Comparison of ENCODE assay signal across 1 cellular context in the genomic region with DNA sequence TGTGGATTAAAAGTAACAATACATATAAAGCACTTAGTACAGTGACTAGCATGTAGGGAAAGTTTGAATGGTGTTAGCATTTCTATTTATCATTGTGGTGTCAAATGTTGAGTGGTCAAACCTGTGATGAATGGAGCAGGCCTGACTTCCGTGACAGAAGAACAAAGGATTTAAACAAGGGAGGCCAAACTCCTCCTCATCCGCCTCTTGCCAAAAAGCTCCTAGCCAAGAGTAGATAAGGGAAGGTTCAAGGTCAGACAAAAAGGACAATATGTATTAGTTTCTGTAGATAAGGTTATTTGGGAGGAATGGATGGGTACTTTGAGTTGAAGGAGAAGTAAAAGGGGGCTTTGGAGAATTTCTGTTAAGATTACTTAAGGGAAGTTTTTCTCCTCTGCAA.
A peak's percentile ranks its signal among the peaks of the same experiment; 100 is the strongest.
TF ChIP-seq lines count a peak whose summit lies in the region.

No MANE protein-coding gene starts in this region.

TF ChIP-seq in HepG2, 621 proteins besides CTCF, POLR2A, EP300 and RAD21 (continues in another document):
- TF ChIP-seq SAP130 (CRISPR knock-in tag; IDR thresholded peaks at IDR 0.05; ENCODE audit: low read depth) (peak; percentile 39), HOXA3 (CRISPR knock-in tag; IDR thresholded peaks at IDR 0.05) (peak; percentile 36; the same call in 1 of the 2 replicates), ZNF34 (CRISPR knock-in tag; IDR thresholded peaks at IDR 0.05; ENCODE audit: borderline replicate concordance) (no peak), ZNF660 (CRISPR knock-in tag; IDR thresholded peaks at IDR 0.05; ENCODE audit: borderline replicate concordance, low read depth) (no peak), BCL6 (CRISPR knock-in tag; IDR thresholded peaks at IDR 0.05) (0 out of 2 replicates have a peak, but pooled peaks have one; percentile 44), ZFX (CRISPR knock-in tag; IDR thresholded peaks at IDR 0.05; ENCODE audit: low read depth) (0 out of 2 replicates have a peak, but pooled peaks have one; percentile 20), SOX5 (CRISPR knock-in tag; IDR thresholded peaks at IDR 0.05; ENCODE audit: borderline replicate concordance) (peak; percentile 98), NR2F6 (IDR thresholded peaks at IDR 0.05) (peak; percentile 60; the same call in 1 of the 2 replicates), NR2F6 (CRISPR knock-in tag; IDR thresholded peaks at IDR 0.05) (peak; percentile 52; the same call in 1 of the 2 replicates), ZNF543 (CRISPR knock-in tag; IDR thresholded peaks at IDR 0.05) (no peak), TEAD3 (CRISPR knock-in tag; optimal IDR thresholded peaks at IDR 0.05; ENCODE audit: borderline replicate concordance) (no peak), FOXA3 (CRISPR knock-in tag; IDR thresholded peaks at IDR 0.05) (peak; percentile 35; the same call in 1 of the 2 replicates), YEATS2 (CRISPR knock-in tag; IDR thresholded peaks at IDR 0.05; ENCODE audit: borderline replicate concordance) (no peak), ELF3 (CRISPR knock-in tag; IDR thresholded peaks at IDR 0.05) (peak; percentile 77; the same call in 1 of the 2 replicates), TCF12 (IDR thresholded peaks at IDR 0.05) (no peak), TCF12 (CRISPR knock-in tag; IDR thresholded peaks at IDR 0.05) (no peak), CREM (IDR thresholded peaks at IDR 0.05) (peak; percentile 63; the same call in 1 of the 2 replicates), CREM (CRISPR knock-in tag; IDR thresholded peaks at IDR 0.05) (no peak), ZSCAN29 (CRISPR knock-in tag; conservative IDR thresholded peaks at IDR 0.05) (no peak), ISL2 (CRISPR knock-in tag; IDR thresholded peaks at IDR 0.05) (peak; percentile 52; the same call in 1 of the 2 replicates), SMAD3 (CRISPR knock-in tag; IDR thresholded peaks at IDR 0.05) (0 out of 2 replicates have a peak, but pooled peaks have one; percentile 42), FOXP1 (IDR thresholded peaks at IDR 0.05) (no peak), FOXP1 (CRISPR knock-in tag; IDR thresholded peaks at IDR 0.05) (peak; percentile 65; the same call in 1 of the 2 replicates), TRIM24 (CRISPR knock-in tag; IDR thresholded peaks at IDR 0.05) (no peak), MIER3 (CRISPR knock-in tag; IDR thresholded peaks at IDR 0.05; ENCODE audit: borderline replicate concordance) (no peak), ZNF205 (CRISPR knock-in tag; IDR thresholded peaks at IDR 0.05) (0 out of 2 replicates have a peak, but pooled peaks have one; percentile 30), ELF1 (CRISPR knock-in tag; IDR thresholded peaks at IDR 0.05) (no peak), MBD4 (IDR thresholded peaks at IDR 0.05; ENCODE audit: borderline replicate concordance, low read length) (no peak), ZNF772 (CRISPR knock-in tag; IDR thresholded peaks at IDR 0.05) (no peak), ZNF567 (CRISPR knock-in tag; IDR thresholded peaks at IDR 0.05; ENCODE audit: borderline replicate concordance) (0 out of 2 replicates have a peak, but pooled peaks have one; percentile 57), ZNF558 (CRISPR knock-in tag; IDR thresholded peaks at IDR 0.05; ENCODE audit: borderline replicate concordance) (no peak), RXRB (CRISPR knock-in tag; IDR thresholded peaks at IDR 0.05; ENCODE audit: borderline replicate concordance) (peak; percentile 76; the same call in 1 of the 2 replicates), ZNF317 (CRISPR knock-in tag; IDR thresholded peaks at IDR 0.05) (no peak), PITX1 (CRISPR knock-in tag; IDR thresholded peaks at IDR 0.05) (0 out of 2 replicates have a peak, but pooled peaks have one; percentile 21), HMG20B (CRISPR knock-in tag; conservative IDR thresholded peaks at IDR 0.05) (0 out of 2 replicates have a peak, but pooled peaks have one; percentile 31), TCF7 (IDR thresholded peaks at IDR 0.05; ENCODE audit: low read depth) (peak; percentile 84), TBX2 (CRISPR knock-in tag; IDR thresholded peaks at IDR 0.05; ENCODE audit: borderline replicate concordance) (peak; percentile 72), KAT2B (IDR thresholded peaks at IDR 0.05; ENCODE audit: borderline replicate concordance, low read depth, low read length) (no peak), ZFP62 (CRISPR knock-in tag; IDR thresholded peaks at IDR 0.05) (no peak)
- TF ChIP-seq, protein P1, sequence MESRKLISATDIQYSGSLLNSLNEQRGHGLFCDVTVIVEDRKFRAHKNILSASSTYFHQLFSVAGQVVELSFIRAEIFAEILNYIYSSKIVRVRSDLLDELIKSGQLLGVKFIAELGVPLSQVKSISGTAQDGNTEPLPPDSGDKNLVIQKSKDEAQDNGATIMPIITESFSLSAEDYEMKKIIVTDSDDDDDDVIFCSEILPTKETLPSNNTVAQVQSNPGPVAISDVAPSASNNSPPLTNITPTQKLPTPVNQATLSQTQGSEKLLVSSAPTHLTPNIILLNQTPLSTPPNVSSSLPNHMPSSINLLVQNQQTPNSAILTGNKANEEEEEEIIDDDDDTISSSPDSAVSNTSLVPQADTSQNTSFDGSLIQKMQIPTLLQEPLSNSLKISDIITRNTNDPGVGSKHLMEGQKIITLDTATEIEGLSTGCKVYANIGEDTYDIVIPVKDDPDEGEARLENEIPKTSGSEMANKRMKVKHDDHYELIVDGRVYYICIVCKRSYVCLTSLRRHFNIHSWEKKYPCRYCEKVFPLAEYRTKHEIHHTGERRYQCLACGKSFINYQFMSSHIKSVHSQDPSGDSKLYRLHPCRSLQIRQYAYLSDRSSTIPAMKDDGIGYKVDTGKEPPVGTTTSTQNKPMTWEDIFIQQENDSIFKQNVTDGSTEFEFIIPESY (CRISPR knock-in tag; IDR thresholded peaks at IDR 0.05) = no peak
- TF ChIP-seq, protein P2, sequence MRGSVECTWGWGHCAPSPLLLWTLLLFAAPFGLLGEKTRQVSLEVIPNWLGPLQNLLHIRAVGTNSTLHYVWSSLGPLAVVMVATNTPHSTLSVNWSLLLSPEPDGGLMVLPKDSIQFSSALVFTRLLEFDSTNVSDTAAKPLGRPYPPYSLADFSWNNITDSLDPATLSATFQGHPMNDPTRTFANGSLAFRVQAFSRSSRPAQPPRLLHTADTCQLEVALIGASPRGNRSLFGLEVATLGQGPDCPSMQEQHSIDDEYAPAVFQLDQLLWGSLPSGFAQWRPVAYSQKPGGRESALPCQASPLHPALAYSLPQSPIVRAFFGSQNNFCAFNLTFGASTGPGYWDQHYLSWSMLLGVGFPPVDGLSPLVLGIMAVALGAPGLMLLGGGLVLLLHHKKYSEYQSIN (CRISPR knock-in tag; IDR thresholded peaks at IDR 0.05; ENCODE audit: borderline replicate concordance) = no peak
- TF ChIP-seq, protein P3, sequence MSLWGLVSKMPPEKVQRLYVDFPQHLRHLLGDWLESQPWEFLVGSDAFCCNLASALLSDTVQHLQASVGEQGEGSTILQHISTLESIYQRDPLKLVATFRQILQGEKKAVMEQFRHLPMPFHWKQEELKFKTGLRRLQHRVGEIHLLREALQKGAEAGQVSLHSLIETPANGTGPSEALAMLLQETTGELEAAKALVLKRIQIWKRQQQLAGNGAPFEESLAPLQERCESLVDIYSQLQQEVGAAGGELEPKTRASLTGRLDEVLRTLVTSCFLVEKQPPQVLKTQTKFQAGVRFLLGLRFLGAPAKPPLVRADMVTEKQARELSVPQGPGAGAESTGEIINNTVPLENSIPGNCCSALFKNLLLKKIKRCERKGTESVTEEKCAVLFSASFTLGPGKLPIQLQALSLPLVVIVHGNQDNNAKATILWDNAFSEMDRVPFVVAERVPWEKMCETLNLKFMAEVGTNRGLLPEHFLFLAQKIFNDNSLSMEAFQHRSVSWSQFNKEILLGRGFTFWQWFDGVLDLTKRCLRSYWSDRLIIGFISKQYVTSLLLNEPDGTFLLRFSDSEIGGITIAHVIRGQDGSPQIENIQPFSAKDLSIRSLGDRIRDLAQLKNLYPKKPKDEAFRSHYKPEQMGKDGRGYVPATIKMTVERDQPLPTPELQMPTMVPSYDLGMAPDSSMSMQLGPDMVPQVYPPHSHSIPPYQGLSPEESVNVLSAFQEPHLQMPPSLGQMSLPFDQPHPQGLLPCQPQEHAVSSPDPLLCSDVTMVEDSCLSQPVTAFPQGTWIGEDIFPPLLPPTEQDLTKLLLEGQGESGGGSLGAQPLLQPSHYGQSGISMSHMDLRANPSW (CRISPR knock-in tag; IDR thresholded peaks at IDR 0.05; ENCODE audit: borderline replicate concordance) = no peak
- TF ChIP-seq, protein P4, sequence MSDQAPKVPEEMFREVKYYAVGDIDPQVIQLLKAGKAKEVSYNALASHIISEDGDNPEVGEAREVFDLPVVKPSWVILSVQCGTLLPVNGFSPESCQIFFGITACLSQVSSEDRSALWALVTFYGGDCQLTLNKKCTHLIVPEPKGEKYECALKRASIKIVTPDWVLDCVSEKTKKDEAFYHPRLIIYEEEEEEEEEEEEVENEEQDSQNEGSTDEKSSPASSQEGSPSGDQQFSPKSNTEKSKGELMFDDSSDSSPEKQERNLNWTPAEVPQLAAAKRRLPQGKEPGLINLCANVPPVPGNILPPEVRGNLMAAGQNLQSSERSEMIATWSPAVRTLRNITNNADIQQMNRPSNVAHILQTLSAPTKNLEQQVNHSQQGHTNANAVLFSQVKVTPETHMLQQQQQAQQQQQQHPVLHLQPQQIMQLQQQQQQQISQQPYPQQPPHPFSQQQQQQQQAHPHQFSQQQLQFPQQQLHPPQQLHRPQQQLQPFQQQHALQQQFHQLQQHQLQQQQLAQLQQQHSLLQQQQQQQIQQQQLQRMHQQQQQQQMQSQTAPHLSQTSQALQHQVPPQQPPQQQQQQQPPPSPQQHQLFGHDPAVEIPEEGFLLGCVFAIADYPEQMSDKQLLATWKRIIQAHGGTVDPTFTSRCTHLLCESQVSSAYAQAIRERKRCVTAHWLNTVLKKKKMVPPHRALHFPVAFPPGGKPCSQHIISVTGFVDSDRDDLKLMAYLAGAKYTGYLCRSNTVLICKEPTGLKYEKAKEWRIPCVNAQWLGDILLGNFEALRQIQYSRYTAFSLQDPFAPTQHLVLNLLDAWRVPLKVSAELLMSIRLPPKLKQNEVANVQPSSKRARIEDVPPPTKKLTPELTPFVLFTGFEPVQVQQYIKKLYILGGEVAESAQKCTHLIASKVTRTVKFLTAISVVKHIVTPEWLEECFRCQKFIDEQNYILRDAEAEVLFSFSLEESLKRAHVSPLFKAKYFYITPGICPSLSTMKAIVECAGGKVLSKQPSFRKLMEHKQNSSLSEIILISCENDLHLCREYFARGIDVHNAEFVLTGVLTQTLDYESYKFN (CRISPR knock-in tag; conservative IDR thresholded peaks at IDR 0.05) = peak; percentile 56
- TF ChIP-seq, protein P5, sequence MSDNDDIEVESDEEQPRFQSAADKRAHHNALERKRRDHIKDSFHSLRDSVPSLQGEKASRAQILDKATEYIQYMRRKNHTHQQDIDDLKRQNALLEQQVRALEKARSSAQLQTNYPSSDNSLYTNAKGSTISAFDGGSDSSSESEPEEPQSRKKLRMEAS (IDR thresholded peaks at IDR 0.05) = peak; percentile 53; the same call in 1 of the 2 replicates
- TF ChIP-seq, protein P6, sequence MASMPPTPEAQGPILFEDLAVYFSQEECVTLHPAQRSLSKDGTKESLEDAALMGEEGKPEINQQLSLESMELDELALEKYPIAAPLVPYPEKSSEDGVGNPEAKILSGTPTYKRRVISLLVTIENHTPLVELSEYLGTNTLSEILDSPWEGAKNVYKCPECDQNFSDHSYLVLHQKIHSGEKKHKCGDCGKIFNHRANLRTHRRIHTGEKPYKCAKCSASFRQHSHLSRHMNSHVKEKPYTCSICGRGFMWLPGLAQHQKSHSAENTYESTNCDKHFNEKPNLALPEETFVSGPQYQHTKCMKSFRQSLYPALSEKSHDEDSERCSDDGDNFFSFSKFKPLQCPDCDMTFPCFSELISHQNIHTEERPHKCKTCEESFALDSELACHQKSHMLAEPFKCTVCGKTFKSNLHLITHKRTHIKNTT (CRISPR knock-in tag; IDR thresholded peaks at IDR 0.05) = no peak
- TF ChIP-seq, protein P7, sequence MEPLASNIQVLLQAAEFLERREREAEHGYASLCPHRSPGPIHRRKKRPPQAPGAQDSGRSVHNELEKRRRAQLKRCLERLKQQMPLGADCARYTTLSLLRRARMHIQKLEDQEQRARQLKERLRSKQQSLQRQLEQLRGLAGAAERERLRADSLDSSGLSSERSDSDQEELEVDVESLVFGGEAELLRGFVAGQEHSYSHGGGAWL (CRISPR knock-in tag; IDR thresholded peaks at IDR 0.05) = no peak
- TF ChIP-seq, protein P8, sequence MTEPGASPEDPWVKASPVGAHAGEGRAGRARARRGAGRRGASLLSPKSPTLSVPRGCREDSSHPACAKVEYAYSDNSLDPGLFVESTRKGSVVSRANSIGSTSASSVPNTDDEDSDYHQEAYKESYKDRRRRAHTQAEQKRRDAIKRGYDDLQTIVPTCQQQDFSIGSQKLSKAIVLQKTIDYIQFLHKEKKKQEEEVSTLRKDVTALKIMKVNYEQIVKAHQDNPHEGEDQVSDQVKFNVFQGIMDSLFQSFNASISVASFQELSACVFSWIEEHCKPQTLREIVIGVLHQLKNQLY (CRISPR knock-in tag; IDR thresholded peaks at IDR 0.05) = peak; percentile 39; the same call in 1 of the 2 replicates
- TF ChIP-seq, protein P9, sequence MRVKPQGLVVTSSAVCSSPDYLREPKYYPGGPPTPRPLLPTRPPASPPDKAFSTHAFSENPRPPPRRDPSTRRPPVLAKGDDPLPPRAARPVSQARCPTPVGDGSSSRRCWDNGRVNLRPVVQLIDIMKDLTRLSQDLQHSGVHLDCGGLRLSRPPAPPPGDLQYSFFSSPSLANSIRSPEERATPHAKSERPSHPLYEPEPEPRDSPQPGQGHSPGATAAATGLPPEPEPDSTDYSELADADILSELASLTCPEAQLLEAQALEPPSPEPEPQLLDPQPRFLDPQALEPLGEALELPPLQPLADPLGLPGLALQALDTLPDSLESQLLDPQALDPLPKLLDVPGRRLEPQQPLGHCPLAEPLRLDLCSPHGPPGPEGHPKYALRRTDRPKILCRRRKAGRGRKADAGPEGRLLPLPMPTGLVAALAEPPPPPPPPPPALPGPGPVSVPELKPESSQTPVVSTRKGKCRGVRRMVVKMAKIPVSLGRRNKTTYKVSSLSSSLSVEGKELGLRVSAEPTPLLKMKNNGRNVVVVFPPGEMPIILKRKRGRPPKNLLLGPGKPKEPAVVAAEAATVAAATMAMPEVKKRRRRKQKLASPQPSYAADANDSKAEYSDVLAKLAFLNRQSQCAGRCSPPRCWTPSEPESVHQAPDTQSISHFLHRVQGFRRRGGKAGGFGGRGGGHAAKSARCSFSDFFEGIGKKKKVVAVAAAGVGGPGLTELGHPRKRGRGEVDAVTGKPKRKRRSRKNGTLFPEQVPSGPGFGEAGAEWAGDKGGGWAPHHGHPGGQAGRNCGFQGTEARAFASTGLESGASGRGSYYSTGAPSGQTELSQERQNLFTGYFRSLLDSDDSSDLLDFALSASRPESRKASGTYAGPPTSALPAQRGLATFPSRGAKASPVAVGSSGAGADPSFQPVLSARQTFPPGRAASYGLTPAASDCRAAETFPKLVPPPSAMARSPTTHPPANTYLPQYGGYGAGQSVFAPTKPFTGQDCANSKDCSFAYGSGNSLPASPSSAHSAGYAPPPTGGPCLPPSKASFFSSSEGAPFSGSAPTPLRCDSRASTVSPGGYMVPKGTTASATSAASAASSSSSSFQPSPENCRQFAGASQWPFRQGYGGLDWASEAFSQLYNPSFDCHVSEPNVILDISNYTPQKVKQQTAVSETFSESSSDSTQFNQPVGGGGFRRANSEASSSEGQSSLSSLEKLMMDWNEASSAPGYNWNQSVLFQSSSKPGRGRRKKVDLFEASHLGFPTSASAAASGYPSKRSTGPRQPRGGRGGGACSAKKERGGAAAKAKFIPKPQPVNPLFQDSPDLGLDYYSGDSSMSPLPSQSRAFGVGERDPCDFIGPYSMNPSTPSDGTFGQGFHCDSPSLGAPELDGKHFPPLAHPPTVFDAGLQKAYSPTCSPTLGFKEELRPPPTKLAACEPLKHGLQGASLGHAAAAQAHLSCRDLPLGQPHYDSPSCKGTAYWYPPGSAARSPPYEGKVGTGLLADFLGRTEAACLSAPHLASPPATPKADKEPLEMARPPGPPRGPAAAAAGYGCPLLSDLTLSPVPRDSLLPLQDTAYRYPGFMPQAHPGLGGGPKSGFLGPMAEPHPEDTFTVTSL (CRISPR knock-in tag; IDR thresholded peaks at IDR 0.05; ENCODE audit: borderline replicate concordance) = peak; percentile 49; the same call in 1 of the 2 replicates
